1 cellular context compared by ENCODE assay signal in the genomic region with DNA sequence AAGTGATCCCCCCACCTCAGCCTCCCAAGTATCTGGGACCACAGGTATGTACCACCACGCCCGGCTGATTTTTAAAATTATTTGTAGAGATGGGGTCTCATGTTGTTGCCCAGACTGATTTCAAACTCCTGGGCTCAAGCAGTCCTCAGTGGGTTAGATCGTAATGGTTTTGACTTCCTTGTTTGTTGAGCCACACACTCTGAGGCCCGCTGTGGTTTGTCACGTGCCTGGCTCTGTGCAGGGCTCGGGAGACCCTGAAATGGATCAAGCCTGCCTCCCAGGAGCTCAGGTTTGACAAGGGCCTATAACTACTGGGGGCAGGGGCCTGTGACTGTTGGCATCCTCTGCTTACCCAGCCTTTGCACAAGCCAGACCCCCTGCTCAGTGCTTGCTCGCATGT.
TF ChIP-seq lines count a peak whose summit lies in the region.

No MANE protein-coding gene starts in this region.

TF ChIP-seq in HepG2, 621 proteins besides CTCF, POLR2A, EP300 and RAD21 (continued from another document):
- TF ChIP-seq, protein P1, sequence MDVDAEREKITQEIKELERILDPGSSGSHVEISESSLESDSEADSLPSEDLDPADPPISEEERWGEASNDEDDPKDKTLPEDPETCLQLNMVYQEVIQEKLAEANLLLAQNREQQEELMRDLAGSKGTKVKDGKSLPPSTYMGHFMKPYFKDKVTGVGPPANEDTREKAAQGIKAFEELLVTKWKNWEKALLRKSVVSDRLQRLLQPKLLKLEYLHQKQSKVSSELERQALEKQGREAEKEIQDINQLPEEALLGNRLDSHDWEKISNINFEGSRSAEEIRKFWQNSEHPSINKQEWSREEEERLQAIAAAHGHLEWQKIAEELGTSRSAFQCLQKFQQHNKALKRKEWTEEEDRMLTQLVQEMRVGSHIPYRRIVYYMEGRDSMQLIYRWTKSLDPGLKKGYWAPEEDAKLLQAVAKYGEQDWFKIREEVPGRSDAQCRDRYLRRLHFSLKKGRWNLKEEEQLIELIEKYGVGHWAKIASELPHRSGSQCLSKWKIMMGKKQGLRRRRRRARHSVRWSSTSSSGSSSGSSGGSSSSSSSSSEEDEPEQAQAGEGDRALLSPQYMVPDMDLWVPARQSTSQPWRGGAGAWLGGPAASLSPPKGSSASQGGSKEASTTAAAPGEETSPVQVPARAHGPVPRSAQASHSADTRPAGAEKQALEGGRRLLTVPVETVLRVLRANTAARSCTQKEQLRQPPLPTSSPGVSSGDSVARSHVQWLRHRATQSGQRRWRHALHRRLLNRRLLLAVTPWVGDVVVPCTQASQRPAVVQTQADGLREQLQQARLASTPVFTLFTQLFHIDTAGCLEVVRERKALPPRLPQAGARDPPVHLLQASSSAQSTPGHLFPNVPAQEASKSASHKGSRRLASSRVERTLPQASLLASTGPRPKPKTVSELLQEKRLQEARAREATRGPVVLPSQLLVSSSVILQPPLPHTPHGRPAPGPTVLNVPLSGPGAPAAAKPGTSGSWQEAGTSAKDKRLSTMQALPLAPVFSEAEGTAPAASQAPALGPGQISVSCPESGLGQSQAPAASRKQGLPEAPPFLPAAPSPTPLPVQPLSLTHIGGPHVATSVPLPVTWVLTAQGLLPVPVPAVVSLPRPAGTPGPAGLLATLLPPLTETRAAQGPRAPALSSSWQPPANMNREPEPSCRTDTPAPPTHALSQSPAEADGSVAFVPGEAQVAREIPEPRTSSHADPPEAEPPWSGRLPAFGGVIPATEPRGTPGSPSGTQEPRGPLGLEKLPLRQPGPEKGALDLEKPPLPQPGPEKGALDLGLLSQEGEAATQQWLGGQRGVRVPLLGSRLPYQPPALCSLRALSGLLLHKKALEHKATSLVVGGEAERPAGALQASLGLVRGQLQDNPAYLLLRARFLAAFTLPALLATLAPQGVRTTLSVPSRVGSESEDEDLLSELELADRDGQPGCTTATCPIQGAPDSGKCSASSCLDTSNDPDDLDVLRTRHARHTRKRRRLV (CRISPR knock-in tag; IDR thresholded peaks at IDR 0.05) = no peak
